Comparison of ENCODE assay signal across 15 cellular contexts in genomic region chr17:10118788-10119130, GRCh38.
DNase-seq lines count a peak whose midpoint lies in the region; ATAC-seq and TF ChIP-seq lines count a peak whose summit lies in the region.
"Had no signal": no experiment of that assay in that cellular context is flagged by ENCODE, and none has a peak within 500 bp of the region (broad histone marks: within the 10 kb centered on the region; RNA-seq: fewer than 3 reads in every experiment).

No MANE protein-coding gene starts in this region.

- POLR2A ChIA-PET in T-cell (lab: Charles Lee): no interaction called here

- H3K27me3 Mint-ChIP-seq in T-cell (peaks cover 0 to 16% of the 10 kb centered on the region in 2 donors), mesothelial cell of epicardium (ENCODE audit: low read depth) (no peaks in the 10 kb centered on the region)

- H3K27me3 ChIP-seq in left ventricle myocardium inferior (ENCODE audit: low read depth) (no peaks in the 10 kb centered on the region), right cardiac atrium (ENCODE audit: control insufficient read depth, insufficient read depth) (no peaks in the 10 kb centered on the region), vagina (no peaks in the 10 kb centered on the region)
- H3K27me3 ChIP-seq: tibial nerve had no signal

- peak overlapping the region; percentile 94 for H3K27ac ChIP-seq in left ventricle myocardium inferior (replicated peaks)
- H3K27ac ChIP-seq in right cardiac atrium (ENCODE audit: low read length): no peak overlapping the region
- peak overlapping the region; percentile 25 for H3K27ac ChIP-seq in vagina

- intact Hi-C loops in left ventricle myocardium inferior (cut with micrococcal nuclease) (no loop called here), right cardiac atrium (cut with DNase I) (no loop called here), vagina (cut with DNase I) (no loop called here), left colon (cut with DNase I, micrococcal nuclease) (no loop called here)

- H3K4me1 ChIP-seq in left ventricle myocardium inferior: peaks cover 98% of the 10 kb centered on the region
- H3K4me1 ChIP-seq in right cardiac atrium (ENCODE audit: control insufficient read depth, insufficient read depth, low read length): peaks cover 34% of the 10 kb centered on the region
- peaks cover 99% of the 10 kb centered on the region for H3K4me1 ChIP-seq in vagina

- DNase-seq in left ventricle myocardium inferior (no peak), right cardiac atrium (no peak), T-cell (no peak), mesothelial cell of epicardium (ENCODE audit: low spot score in 2 of 2, unreplicated experiment in 2 of 2) (no peak), vagina (ENCODE audit: extremely low spot score in 2 of 2) (no peak), GM13976 (ENCODE audit: low spot score) (no peak), left colon (no peak)
- DNase-seq: ACHN, activated gamma-delta T cell treated with Interleukin-2 at 50 U/mL for 16 hours, DMS153, left cardiac atrium, NCI-H1436, NCI-H526 treated with DMSO at 0.1 percent for 48 hours had no signal

- in situ Hi-C loops in GM13976 (cut with MboI; ENCODE audit: low sequenced_read_pairs, unreplicated experiment): no loop called here

- ATAC-seq in right cardiac atrium: no peak
- ATAC-seq in T-cell (replicated peaks in 1 of 4): no peak
- no peak for ATAC-seq in GM18511 (IDR thresholded peaks at IDR 0.05; ENCODE audit: unreplicated experiment)
- ATAC-seq in left colon: no peak
- ATAC-seq: left cardiac atrium had no signal

- peak overlapping the region; percentile 80 to 83 for H3K27ac Mint-ChIP-seq in T-cell
- peak overlapping the region; percentile 15 for H3K27ac Mint-ChIP-seq in mesothelial cell of epicardium

- no peak for TF ChIP-seq CTCF in left ventricle myocardium inferior (IDR thresholded peaks at IDR 0.05; ENCODE audit: borderline replicate concordance)
- TF ChIP-seq CTCF in mesothelial cell of epicardium (IDR thresholded peaks at IDR 0.05; ENCODE audit: unreplicated experiment): no peak
- no peak for TF ChIP-seq CTCF in vagina (IDR thresholded peaks at IDR 0.05)
- TF ChIP-seq CTCF in GM13976 (IDR thresholded peaks at IDR 0.05; ENCODE audit: borderline replicate concordance, control extremely low read depth, extremely low read depth, insufficient read depth, missing control alignments): no peak

- H3K9me3 ChIP-seq in left ventricle myocardium inferior (replicated peaks): no peaks in the 10 kb centered on the region
- no peaks in the 10 kb centered on the region for H3K9me3 ChIP-seq in right cardiac atrium (ENCODE audit: control insufficient read depth, low read length)
- H3K9me3 ChIP-seq in vagina: no peaks in the 10 kb centered on the region
- H3K9me3 ChIP-seq: tibial nerve had no signal

- H3K4me1 Mint-ChIP-seq in T-cell (peaks cover 68 to 86% (median 75%) of the 10 kb centered on the region in 3 donors), mesothelial cell of epicardium (peaks cover 82% of the 10 kb centered on the region)

- peak overlapping the region in 1 of 3 donors; percentile 50 for H3K4me3 Mint-ChIP-seq in T-cell
- no peak overlapping the region for H3K4me3 Mint-ChIP-seq in mesothelial cell of epicardium

- 73% methylated on average over 5 of the region's 5 CpGs for WGBS in right cardiac atrium

- no peak for TF ChIP-seq POLR2A in vagina (IDR thresholded peaks at IDR 0.05)

- H3K36me3 Mint-ChIP-seq in T-cell (no peaks in the 10 kb centered on the region), mesothelial cell of epicardium (peaks cover 4% of the 10 kb centered on the region)

- CTCF ChIA-PET in T-cell (lab: Charles Lee): no interaction called here

- H3K4me3 ChIP-seq in left ventricle myocardium inferior (no peak overlapping the region), right cardiac atrium (ENCODE audit: low read length) (no peak overlapping the region), vagina (no peak overlapping the region)
- H3K4me3 ChIP-seq: tibial nerve had no signal

- H3K36me3 ChIP-seq in left ventricle myocardium inferior: no peaks in the 10 kb centered on the region
- no peaks in the 10 kb centered on the region for H3K36me3 ChIP-seq in vagina
- H3K36me3 ChIP-seq: tibial nerve had no signal

- no peaks in the 10 kb centered on the region for H3K9me3 Mint-ChIP-seq in T-cell
- peaks cover 10% of the 10 kb centered on the region for H3K9me3 Mint-ChIP-seq in mesothelial cell of epicardium
